14 cellular contexts compared by ENCODE assay signal in genomic region chr2:150572961-150573395, GRCh38.
A peak's percentile ranks its signal among the peaks of the same experiment; 100 is the strongest.
DNase-seq lines count a peak whose midpoint lies in the region; ATAC-seq, FAIRE-seq and TF ChIP-seq lines count a peak whose summit lies in the region.
"Had no signal": no experiment of that assay in that cellular context is flagged by ENCODE, and none has a peak within 500 bp of the region (broad histone marks: within the 10 kb centered on the region; RNA-seq: fewer than 3 reads in every experiment).

No MANE protein-coding gene starts in this region.

- TF ChIP-seq CTCF in bronchial epithelial cell (IDR thresholded peaks at IDR 0.05; ENCODE audit: insufficient read depth, low read length, severe bottlenecking): no peak
- TF ChIP-seq CTCF in BE2C (IDR thresholded peaks at IDR 0.05; ENCODE audit: low read depth, low read length): no peak
- no peak for TF ChIP-seq CTCF in ascending aorta (IDR thresholded peaks at IDR 0.05)

- no peak overlapping the region for H3K27ac ChIP-seq in ascending aorta
- H3K27ac ChIP-seq: heart left ventricle had no signal

- H3K27me3 ChIP-seq in bronchial epithelial cell (ENCODE audit: control insufficient read depth, insufficient read depth, low read length) (no peaks in the 10 kb centered on the region), BE2C (no peaks in the 10 kb centered on the region), ascending aorta (no peaks in the 10 kb centered on the region)
- H3K27me3 ChIP-seq: heart left ventricle had no signal

- intact Hi-C loops in ascending aorta (cut with DNase I): no loop called here

- DNase-seq in bronchial epithelial cell (ENCODE audit: low read depth): peak; percentile 99
- DNase-seq in BE2C: no peak
- no peak for DNase-seq in ascending aorta (ENCODE audit: low spot score in 2 of 2)
- no peak for DNase-seq in NCI-H345 (lab: John Stamatoyannopoulos, UW)
- no peak for DNase-seq in glomerular visceral epithelial cell (ENCODE audit: extremely low spot score)
- DNase-seq: activated CD4-positive, alpha-beta memory T cell treated with anti-CD3 and anti-CD28 coated beads, Interleukin-2, amount 10 ng/mL, durations not matched to agents 7 days and 5 days; activated naive CD4-positive, alpha-beta T cell treated with anti-CD3 and anti-CD28 coated beads, Interleukin-2, amount 10 ng/mL, durations not matched to agents 7 days and 5 days; CD4-positive, CD25-positive, alpha-beta regulatory T cell; heart left ventricle; substantia nigra had no signal

- FAIRE-seq in bronchial epithelial cell (lab: Jason Lieb, UNC): no peak
- FAIRE-seq: colon had no signal

- H3K9me3 ChIP-seq in BE2C (no peaks in the 10 kb centered on the region), ascending aorta (no peaks in the 10 kb centered on the region)

- H3K4me1 ChIP-seq in BE2C (no peaks in the 10 kb centered on the region), ascending aorta (no peaks in the 10 kb centered on the region)
- H3K4me1 ChIP-seq: heart left ventricle had no signal

- no peak overlapping the region for H3K4me3 ChIP-seq in bronchial epithelial cell (ENCODE audit: low read depth, low read length)
- no peak overlapping the region for H3K4me3 ChIP-seq in BE2C (ENCODE audit: low read depth, low read length)
- H3K4me3 ChIP-seq in ascending aorta: no peak overlapping the region
- H3K4me3 ChIP-seq: heart left ventricle had no signal

- ATAC-seq in GM18873 (IDR thresholded peaks at IDR 0.05; ENCODE audit: low FRiP score, unreplicated experiment) (peak; percentile 71), GM21717 (IDR thresholded peaks at IDR 0.05; ENCODE audit: unreplicated experiment) (peak; percentile 96), HG03097 (IDR thresholded peaks at IDR 0.05; ENCODE audit: low FRiP score, unreplicated experiment) (peak; percentile 83)
- ATAC-seq: heart left ventricle had no signal

- H3K36me3 ChIP-seq in bronchial epithelial cell (ENCODE audit: control insufficient read depth, insufficient read depth, low read length) (no peaks in the 10 kb centered on the region), BE2C (no peaks in the 10 kb centered on the region), ascending aorta (no peaks in the 10 kb centered on the region)
- H3K36me3 ChIP-seq: heart left ventricle had no signal
